Comparison of ENCODE assay signal across 8 cellular contexts in genomic region chr14:69657961-69658360, GRCh38. TPM values are rescaled to one million over a fixed set of nuclear protein-coding genes. Genes with fewer than 3 reads are reported as not detected.
DNase-seq lines count a peak whose midpoint lies in the region; ATAC-seq, FAIRE-seq and TF ChIP-seq lines count a peak whose summit lies in the region.

No MANE protein-coding gene starts in this region.

- intact Hi-C loops in right cardiac atrium (cut with DNase I): no loop called here

- FAIRE-seq in small intestine (lab: Jason Lieb, UNC): no peak

- 42% methylated on average over 9 of the region's 9 CpGs for WGBS in right cardiac atrium
- 8 to 47% (median 21%) methylated on average over 9 of the region's 9 CpGs for WGBS in small intestine, 3 donors

- no peaks in the 10 kb centered on the region for H3K9me3 ChIP-seq in right cardiac atrium (ENCODE audit: control insufficient read depth, low read length)
- no peaks in the 10 kb centered on the region for H3K9me3 ChIP-seq in small intestine (ENCODE audit: control insufficient read depth, low read depth)

- H3K4me1 Mint-ChIP-seq in activated CD4-positive, alpha-beta memory T cell treated with anti-CD3 and anti-CD28 coated beads, Interleukin-2, amount 10 ng/mL, durations not matched to agents 7 days and 5 days: peaks cover 93% of the 10 kb centered on the region

- peaks cover 3% of the 10 kb centered on the region in 2 donors for H3K36me3 ChIP-seq in small intestine (ENCODE audit: control insufficient read depth in 2 of 2, insufficient read depth in 2 of 2, low read length in 2 of 2)

- H3K27ac ChIP-seq in right cardiac atrium (ENCODE audit: low read length): no peak overlapping the region
- peak overlapping the region; percentile 74 to 83 for H3K27ac ChIP-seq in small intestine (ENCODE audit: low read depth in 1 of 2, low read length in 1 of 2)

- POLR2A ChIA-PET in activated CD4-positive, alpha-beta memory T cell treated with anti-CD3 and anti-CD28 coated beads, Interleukin-2, amount 10 ng/mL, durations not matched to agents 7 days and 5 days (lab: Charles Lee): interaction anchor here (2.7 to 3.0 kb wide), 2 partner anchors 21 to 32 kb away, joined by 8 to 10 read pairs; no protein-coding TSS in a partner anchor

- ATAC-seq in right cardiac atrium: peak; percentile 60 to 65

- DNase-seq in LoVo (ENCODE audit: low spot score) (peak; percentile 55), right cardiac atrium (peak in 1 of 3 donors; percentile 57), small intestine (peak; percentile 86), ecto neural progenitor cell (ENCODE audit: low spot score) (no peak), GM13977 (ENCODE audit: low spot score) (no peak), anterior cingulate cortex (lab: John Stamatoyannopoulos, UW) (no peak), mesenteric fat pad (ENCODE audit: low spot score) (no peak)
- DNase-seq in activated CD4-positive, alpha-beta memory T cell treated with anti-CD3 and anti-CD28 coated beads, Interleukin-2, amount 10 ng/mL, durations not matched to agents 7 days and 5 days: no peak

- H3K4me1 ChIP-seq in right cardiac atrium (ENCODE audit: control insufficient read depth, insufficient read depth, low read length) (peaks cover 17% of the 10 kb centered on the region), small intestine (ENCODE audit: control insufficient read depth in 2 of 2, insufficient read depth in 1 of 2, low read depth in 1 of 2, low read length in 1 of 2) (peaks cover 20 to 26% of the 10 kb centered on the region in 2 donors)

- CTCF ChIA-PET in activated CD4-positive, alpha-beta memory T cell treated with anti-CD3 and anti-CD28 coated beads, Interleukin-2, amount 10 ng/mL, durations not matched to agents 7 days and 5 days (lab: Charles Lee): interaction anchor here (1.1 kb wide), 1 partner anchor 17 kb away, joined by 4 read pairs; no protein-coding TSS in a partner anchor

- peak overlapping the region; percentile 26 for H3K4me3 Mint-ChIP-seq in activated CD4-positive, alpha-beta memory T cell treated with anti-CD3 and anti-CD28 coated beads, Interleukin-2, amount 10 ng/mL, durations not matched to agents 7 days and 5 days

- no peak for TF ChIP-seq CTCF in GM13977 (IDR thresholded peaks at IDR 0.05; ENCODE audit: extremely low read depth, insufficient read depth, missing control alignments)

- H3K27ac Mint-ChIP-seq in activated CD4-positive, alpha-beta memory T cell treated with anti-CD3 and anti-CD28 coated beads, Interleukin-2, amount 10 ng/mL, durations not matched to agents 7 days and 5 days: peak overlapping the region; percentile 61

- no peak overlapping the region for H3K4me3 ChIP-seq in right cardiac atrium (ENCODE audit: low read length)
- no peak overlapping the region for H3K4me3 ChIP-seq in small intestine (ENCODE audit: low read depth in 1 of 2, low read length in 2 of 2)

- in situ Hi-C loops in GM13977 (cut with MboI; ENCODE audit: low pct_unique_long_range_greater_than_20kb, low sequenced_read_pairs, unreplicated experiment): no loop called here

- H3K9me3 Mint-ChIP-seq in activated CD4-positive, alpha-beta memory T cell treated with anti-CD3 and anti-CD28 coated beads, Interleukin-2, amount 10 ng/mL, durations not matched to agents 7 days and 5 days: no peaks in the 10 kb centered on the region

- H3K27me3 Mint-ChIP-seq in activated CD4-positive, alpha-beta memory T cell treated with anti-CD3 and anti-CD28 coated beads, Interleukin-2, amount 10 ng/mL, durations not matched to agents 7 days and 5 days: no peaks in the 10 kb centered on the region

- peaks cover 64% of the 10 kb centered on the region for H3K36me3 Mint-ChIP-seq in activated CD4-positive, alpha-beta memory T cell treated with anti-CD3 and anti-CD28 coated beads, Interleukin-2, amount 10 ng/mL, durations not matched to agents 7 days and 5 days (ENCODE audit: low read depth)

- H3K27me3 ChIP-seq in right cardiac atrium (ENCODE audit: control insufficient read depth, insufficient read depth): no peaks in the 10 kb centered on the region
- H3K27me3 ChIP-seq in small intestine (ENCODE audit: control insufficient read depth in 2 of 2, insufficient read depth in 2 of 2, low read length in 2 of 2): no peaks in the 10 kb centered on the region

RNA-seq across cellular contexts. Expression of gene SUSD6, which starts 46.6 kb away (rescaled TPM):
- total RNA-seq in activated CD4-positive, alpha-beta memory T cell treated with anti-CD3 and anti-CD28 coated beads, Interleukin-2, amount 10 ng/mL, durations not matched to agents 7 days and 5 days: 10 to 100 TPM; 63.4 to 65.2 TPM
- total RNA-seq in right cardiac atrium (10 to 100 TPM; 16.5 to 25.9 (median 22.1) TPM), mesenteric fat pad (48.0 TPM)
- polyA plus RNA-seq in right cardiac atrium (9.1 TPM), small intestine (10 to 100 TPM; 14.3 to 18.8 (median 14.5) TPM)

Comparison
In these comparisons a context has a peak if more than half of its experiments do, and no peak if none do; other contexts are left out.
1. DNase-seq: peak in LoVo (single experiment) and small intestine (single experiment); none in activated CD4-positive, alpha-beta memory T cell treated with anti-CD3 and anti-CD28 coated beads, Interleukin-2, amount 10 ng/mL, durations not matched to agents 7 days and 5 days (single experiment), ecto neural progenitor cell (single experiment), GM13977 (single experiment), anterior cingulate cortex (0 of 58) and mesenteric fat pad (single experiment).